Comparison of ENCODE assay signal across 20 cellular contexts in the genomic region with DNA sequence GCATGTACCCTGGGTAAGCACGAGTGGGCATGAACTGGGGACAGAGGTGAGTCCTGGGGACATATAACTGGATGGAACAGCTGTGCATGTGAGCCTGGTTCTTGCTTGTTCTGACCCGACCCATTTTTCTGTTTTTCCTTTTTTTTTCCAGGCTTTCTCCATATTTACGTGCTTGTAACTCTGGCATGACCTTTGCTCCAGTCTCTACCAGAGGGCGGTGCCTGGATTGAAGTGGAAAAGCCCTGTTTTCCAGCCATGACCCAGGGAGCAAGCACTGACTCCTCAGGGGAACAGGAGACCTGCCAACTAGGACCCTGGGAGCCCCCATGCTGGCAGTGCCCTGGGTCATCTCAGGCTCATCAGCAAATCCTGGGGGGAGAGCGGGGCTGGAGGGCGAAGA. TPM values are rescaled to one million over a fixed set of nuclear protein-coding genes. Genes with fewer than 3 reads are reported as not detected.
A peak's percentile ranks its signal among the peaks of the same experiment; 100 is the strongest.
DNase-seq lines count a peak whose midpoint lies in the region; ATAC-seq and TF ChIP-seq lines count a peak whose summit lies in the region.
"Had no signal": no experiment of that assay in that cellular context is flagged by ENCODE, and none has a peak within 500 bp of the region (broad histone marks: within the 10 kb centered on the region; RNA-seq: fewer than 3 reads in every experiment).

No MANE protein-coding gene starts in this region.

- no peak for TF ChIP-seq EP300 in SK-N-SH (IDR thresholded peaks at IDR 0.05; ENCODE audit: borderline replicate concordance in 1 of 2, low read depth in 1 of 2, low read length in 1 of 2)

- POLR2A ChIA-PET in SK-N-SH (lab: Yijun Ruan, JAX), result no interaction called here

- no peaks in the 10 kb centered on the region for H3K9me3 ChIP-seq in left ventricle myocardium inferior (replicated peaks)
- H3K9me3 ChIP-seq in mucosa of stomach (ENCODE audit: control insufficient read depth, low read length), result no peaks in the 10 kb centered on the region
- no peaks in the 10 kb centered on the region for H3K9me3 ChIP-seq in SK-N-SH
- no peaks in the 10 kb centered on the region for H3K9me3 ChIP-seq in MG63
- H3K9me3 ChIP-seq: SJCRH30 had no signal

- H3F3A ChIP-seq in SK-N-SH (replicated peaks; ENCODE audit: insufficient read depth), result peaks cover 6% of the 10 kb centered on the region

- H3K9me2 ChIP-seq in SK-N-SH, result no peaks in the 10 kb centered on the region

- H3K4me1 ChIP-seq in left ventricle myocardium inferior (peaks cover 67% of the 10 kb centered on the region), mucosa of stomach (ENCODE audit: control insufficient read depth, insufficient read depth, low read length) (peaks cover 65% of the 10 kb centered on the region), SK-N-SH (ENCODE audit: control insufficient read depth in 1 of 2, insufficient read depth in 2 of 2, low read depth in 1 of 2, low read length in 1 of 2) (peaks cover 19 to 26% of the 10 kb centered on the region in 2 experiments)

- no peak for TF ChIP-seq RAD21 in SK-N-SH (IDR thresholded peaks at IDR 0.05; ENCODE audit: low read length)

- H3K36me3 ChIP-seq in left ventricle myocardium inferior (no peaks in the 10 kb centered on the region), mucosa of stomach (ENCODE audit: control insufficient read depth, insufficient read depth, low read length) (no peaks in the 10 kb centered on the region), SK-N-SH (replicated peaks in 1 of 2; ENCODE audit: control insufficient read depth in 1 of 2, insufficient read depth in 2 of 2, low read length in 1 of 2) (no peaks in the 10 kb centered on the region), MG63 (peaks cover 23% of the 10 kb centered on the region)
- H3K36me3 ChIP-seq: SJCRH30 had no signal

- DNase-seq in Right ventricle myocardium superior (no peak), Right ventricle myocardium inferior (ENCODE audit: missing footprints) (no peak), left ventricle myocardium inferior (no peak), NCI-H510A (lab: John Stamatoyannopoulos, UW) (no peak), NCI-H446 (lab: John Stamatoyannopoulos, UW) (no peak), SK-N-SH (no peak), MG63 (no peak)
- DNase-seq: 8988T; activated T-cell treated with anti-CD3 and anti-CD28 coated beads, Interleukin-2, amount 50 U/mL, for 48 hours; C1 segment of cervical spinal cord; hypothalamus; kidney; NCI-H187 treated with DMSO at 0.1 percent for 48 hours; SJCRH30; stimulated activated naive CD8-positive, alpha-beta T cell treated with anti-CD3 and anti-CD28 coated beads, Interleukin-15, amount 100 ng/mL, for 72 hours had no signal

- WGBS in SK-N-SH (ENCODE audit: low lambda C conversion rate), result 71% methylated on average over 5 of the region's 6 CpGs

- CTCF ChIA-PET in SK-N-SH (lab: Yijun Ruan, JAX), result no interaction called here

- H3K79me2 ChIP-seq in SK-N-SH (ENCODE audit: insufficient read depth), result no peaks in the 10 kb centered on the region

- no peaks in the 10 kb centered on the region for H4K20me1 ChIP-seq in SK-N-SH (ENCODE audit: insufficient read depth)

- H2AFZ ChIP-seq in SK-N-SH (ENCODE audit: low read depth), result no peak overlapping the region

- H3K4me2 ChIP-seq in SK-N-SH, result no peak overlapping the region

- peak overlapping the region; percentile 95 for H3K27ac ChIP-seq in left ventricle myocardium inferior (replicated peaks)
- H3K27ac ChIP-seq in SK-N-SH (ENCODE audit: low read depth in 2 of 2, low read length in 1 of 2), result no peak overlapping the region
- H3K27ac ChIP-seq: HL-60, SJCRH30 had no signal

- TF ChIP-seq CTCF in left ventricle myocardium inferior (IDR thresholded peaks at IDR 0.05; ENCODE audit: borderline replicate concordance) (no peak), SK-N-SH (IDR thresholded peaks at IDR 0.05) (no peak)

- H3K4me3 ChIP-seq in left ventricle myocardium inferior (no peak overlapping the region), mucosa of stomach (ENCODE audit: low read length) (no peak overlapping the region), SK-N-SH (ENCODE audit: low read depth in 2 of 2, low read length in 1 of 2) (no peak overlapping the region), MG63 (no peak overlapping the region)
- H3K4me3 ChIP-seq: SJCRH30 had no signal

- H3K27me3 ChIP-seq in left ventricle myocardium inferior (ENCODE audit: low read depth), result no peaks in the 10 kb centered on the region
- H3K27me3 ChIP-seq in mucosa of stomach (ENCODE audit: control insufficient read depth, insufficient read depth, low read length), result no peaks in the 10 kb centered on the region
- H3K27me3 ChIP-seq in SK-N-SH (ENCODE audit: insufficient read depth), result no peaks in the 10 kb centered on the region
- no peaks in the 10 kb centered on the region for H3K27me3 ChIP-seq in MG63
- H3K27me3 ChIP-seq: SJCRH30 had no signal

- H3K9ac ChIP-seq in mucosa of stomach (ENCODE audit: low read length) (peak overlapping the region; percentile 35), SK-N-SH (no peak overlapping the region)

- ATAC-seq in Right ventricle myocardium superior (ENCODE audit: poor library complexity) (peak; percentile 22), Right ventricle myocardium inferior (no peak)
- ATAC-seq: activated naive CD4-positive, alpha-beta T cell treated with anti-CD3 and anti-CD28 coated beads, Interleukin-2, amount 50 U/mL, for 72 hours; HCT116; stimulated activated naive CD8-positive, alpha-beta T cell treated with anti-CD3 and anti-CD28 coated beads, Interleukin-15, amount 100 ng/mL, for 72 hours; WTC11 had no signal

- intact Hi-C loops in Right ventricle myocardium superior (cut with DNase I) (no loop called here), Right ventricle myocardium inferior (cut with DNase I) (no loop called here), left ventricle myocardium inferior (cut with micrococcal nuclease) (no loop called here)

TF ChIP-seq in SK-N-SH, 30 proteins besides CTCF, POLR2A, EP300 and RAD21:
- no peak for TF ChIP-seq RFX5 (IDR thresholded peaks at IDR 0.05; ENCODE audit: low read length)
- TF ChIP-seq, protein P1, sequence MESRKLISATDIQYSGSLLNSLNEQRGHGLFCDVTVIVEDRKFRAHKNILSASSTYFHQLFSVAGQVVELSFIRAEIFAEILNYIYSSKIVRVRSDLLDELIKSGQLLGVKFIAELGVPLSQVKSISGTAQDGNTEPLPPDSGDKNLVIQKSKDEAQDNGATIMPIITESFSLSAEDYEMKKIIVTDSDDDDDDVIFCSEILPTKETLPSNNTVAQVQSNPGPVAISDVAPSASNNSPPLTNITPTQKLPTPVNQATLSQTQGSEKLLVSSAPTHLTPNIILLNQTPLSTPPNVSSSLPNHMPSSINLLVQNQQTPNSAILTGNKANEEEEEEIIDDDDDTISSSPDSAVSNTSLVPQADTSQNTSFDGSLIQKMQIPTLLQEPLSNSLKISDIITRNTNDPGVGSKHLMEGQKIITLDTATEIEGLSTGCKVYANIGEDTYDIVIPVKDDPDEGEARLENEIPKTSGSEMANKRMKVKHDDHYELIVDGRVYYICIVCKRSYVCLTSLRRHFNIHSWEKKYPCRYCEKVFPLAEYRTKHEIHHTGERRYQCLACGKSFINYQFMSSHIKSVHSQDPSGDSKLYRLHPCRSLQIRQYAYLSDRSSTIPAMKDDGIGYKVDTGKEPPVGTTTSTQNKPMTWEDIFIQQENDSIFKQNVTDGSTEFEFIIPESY (IDR thresholded peaks at IDR 0.05; ENCODE audit: borderline replicate concordance, low read depth), result no peak
- no peak for TF ChIP-seq RXRA (IDR thresholded peaks at IDR 0.05; ENCODE audit: borderline replicate concordance, low read depth)
- TF ChIP-seq, protein P2, sequence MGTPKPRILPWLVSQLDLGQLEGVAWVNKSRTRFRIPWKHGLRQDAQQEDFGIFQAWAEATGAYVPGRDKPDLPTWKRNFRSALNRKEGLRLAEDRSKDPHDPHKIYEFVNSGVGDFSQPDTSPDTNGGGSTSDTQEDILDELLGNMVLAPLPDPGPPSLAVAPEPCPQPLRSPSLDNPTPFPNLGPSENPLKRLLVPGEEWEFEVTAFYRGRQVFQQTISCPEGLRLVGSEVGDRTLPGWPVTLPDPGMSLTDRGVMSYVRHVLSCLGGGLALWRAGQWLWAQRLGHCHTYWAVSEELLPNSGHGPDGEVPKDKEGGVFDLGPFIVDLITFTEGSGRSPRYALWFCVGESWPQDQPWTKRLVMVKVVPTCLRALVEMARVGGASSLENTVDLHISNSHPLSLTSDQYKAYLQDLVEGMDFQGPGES (IDR thresholded peaks at IDR 0.05; ENCODE audit: low read depth, low read length), result no peak
- no peak for TF ChIP-seq FOSL2 (IDR thresholded peaks at IDR 0.05; ENCODE audit: borderline replicate concordance, low read depth)
- no peak for TF ChIP-seq FOXM1 (IDR thresholded peaks at IDR 0.05; ENCODE audit: low read depth)
- no peak for TF ChIP-seq POLR2AphosphoS5 (IDR thresholded peaks at IDR 0.05; ENCODE audit: low read depth, low read length)
- TF ChIP-seq ELF1 (IDR thresholded peaks at IDR 0.05), result no peak
- TF ChIP-seq, protein P3, sequence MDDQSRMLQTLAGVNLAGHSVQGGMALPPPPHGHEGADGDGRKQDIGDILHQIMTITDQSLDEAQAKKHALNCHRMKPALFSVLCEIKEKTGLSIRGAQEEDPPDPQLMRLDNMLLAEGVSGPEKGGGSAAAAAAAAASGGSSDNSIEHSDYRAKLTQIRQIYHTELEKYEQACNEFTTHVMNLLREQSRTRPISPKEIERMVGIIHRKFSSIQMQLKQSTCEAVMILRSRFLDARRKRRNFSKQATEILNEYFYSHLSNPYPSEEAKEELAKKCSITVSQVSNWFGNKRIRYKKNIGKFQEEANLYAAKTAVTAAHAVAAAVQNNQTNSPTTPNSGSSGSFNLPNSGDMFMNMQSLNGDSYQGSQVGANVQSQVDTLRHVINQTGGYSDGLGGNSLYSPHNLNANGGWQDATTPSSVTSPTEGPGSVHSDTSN (IDR thresholded peaks at IDR 0.05), result no peak
- TF ChIP-seq MXI1 (IDR thresholded peaks at IDR 0.05; ENCODE audit: low read depth, low read length), result no peak
- TF ChIP-seq GABPA (IDR thresholded peaks at IDR 0.05; ENCODE audit: low read depth), result no peak
- no peak for TF ChIP-seq YY1 (IDR thresholded peaks at IDR 0.05; ENCODE audit: low read depth)

RNA-seq across cellular contexts. Expression of a gene that starts 8.0 kb away (rescaled TPM):
- 10.0 TPM for total RNA-seq in Right ventricle myocardium superior
- total RNA-seq in Right ventricle myocardium inferior, result 11.0 TPM
- total RNA-seq in left ventricle myocardium inferior, result 10.6 TPM
- 5.5 and 5.6 TPM in 2 replicates for polyA plus RNA-seq in SK-N-SH (2012; rRNA removed)
- polyA plus RNA-seq in SK-N-SH (2012; cell fraction: cytosol; rRNA removed), result 6.1 and 8.0 TPM in 2 replicates
- 4.3 and 6.7 TPM in 2 replicates for polyA plus RNA-seq in SK-N-SH (2012; cell fraction: nucleus; rRNA removed)
- total RNA-seq in MG63 (2014; rRNA removed; shearing (Covaris generic); ENCODE audit: low replicate concordance), result 12.6 and 20.3 TPM in 2 replicates
